In genomic region chr11:28619870-28620540, GRCh38 we compare ENCODE assay signal across 17 cellular contexts.
DNase-seq lines count a peak whose midpoint lies in the region; FAIRE-seq and TF ChIP-seq lines count a peak whose summit lies in the region.
"Had no signal": no experiment of that assay in that cellular context is flagged by ENCODE, and none has a peak within 500 bp of the region (broad histone marks: within the 10 kb centered on the region; RNA-seq: fewer than 3 reads in every experiment).

No MANE protein-coding gene starts in this region.

- H3K27me3 ChIP-seq in brain microvascular endothelial cell (replicated peaks) (no peaks in the 10 kb centered on the region), keratinocyte (ENCODE audit: control insufficient read depth, extremely low read depth, insufficient read depth, low read length) (no peaks in the 10 kb centered on the region), trophoblast cell (ENCODE audit: insufficient read depth, low read length) (no peaks in the 10 kb centered on the region)

- H4K91ac ChIP-seq in trophoblast cell (ENCODE audit: low read depth, low read length): no peak overlapping the region

- peak overlapping the region; percentile 61 for H3K4me3 Mint-ChIP-seq in Calu3 (ENCODE audit: low read depth, unreplicated experiment)
- H3K4me3 Mint-ChIP-seq in nephron progenitor cell: no peak overlapping the region
- H3K4me3 Mint-ChIP-seq: activated CD4-positive, alpha-beta T cell treated with anti-CD3 and anti-CD28 coated beads, Interleukin-2, amount 10 ng/mL, durations not matched to agents 7 days and 5 days; activated T-cell treated with anti-CD3 and anti-CD28 coated beads, Interleukin-2, amount 50 U/mL, for 72 hours; immature natural killer cell had no signal

- TF ChIP-seq CTCF in Calu3 (IDR thresholded peaks at IDR 0.05; ENCODE audit: unreplicated experiment) (no peak), LNCaP clone FGC (IDR thresholded peaks at IDR 0.05; ENCODE audit: control insufficient read depth, extremely low read depth, insufficient read depth) (no peak), brain microvascular endothelial cell (IDR thresholded peaks at IDR 0.05; ENCODE audit: low read depth, low read length, missing control alignments) (no peak), keratinocyte (optimal IDR thresholded peaks at IDR 0.05 in 1 of 3, IDR thresholded peaks at IDR 0.05 in 1 of 3, conservative IDR thresholded peaks at IDR 0.05 in 1 of 3; ENCODE audit: extremely low read depth in 1 of 3, insufficient read depth in 2 of 3, low read length in 3 of 3) (no peak), nephron progenitor cell (IDR thresholded peaks at IDR 0.05) (no peak)

- H3K4ac ChIP-seq in trophoblast cell (ENCODE audit: low read depth, low read length): no peak overlapping the region

- intact Hi-C loops in Calu3 (cut with micrococcal nuclease; ENCODE audit: unreplicated experiment): loop anchor here (5.0 kb wide), 2 partner anchors 82 to 137 kb away; no protein-coding TSS in a partner anchor

- H3K27ac ChIP-seq in brain microvascular endothelial cell: peak overlapping the region; percentile 45
- H3K27ac ChIP-seq in keratinocyte (ENCODE audit: control insufficient read depth, insufficient read depth, low read length): peak overlapping the region; percentile 42
- no peak overlapping the region for H3K27ac ChIP-seq in trophoblast cell (ENCODE audit: low read depth, low read length)

- dilution Hi-C loops in keratinocyte (cut with MboI; ENCODE audit: extremely low pct_ligation_motif_present, low sequenced_read_pairs): no loop called here

- WGBS in trophoblast cell (ENCODE audit: extremely low coverage, insufficient coverage, insufficient read length): no CpG with 5 or more reads among the region's 5 CpGs

- H3K9me3 Mint-ChIP-seq in Calu3 (ENCODE audit: low read depth, unreplicated experiment): no peaks in the 10 kb centered on the region
- H3K9me3 Mint-ChIP-seq in nephron progenitor cell: no peaks in the 10 kb centered on the region

- no peak overlapping the region for H4K8ac ChIP-seq in trophoblast cell (ENCODE audit: low read depth, low read length)

- peaks cover 54% of the 10 kb centered on the region for H3K4me1 Mint-ChIP-seq in Calu3 (ENCODE audit: low read depth, unreplicated experiment)
- H3K4me1 Mint-ChIP-seq in nephron progenitor cell: no peaks in the 10 kb centered on the region
- H3K4me1 Mint-ChIP-seq: activated CD4-positive, alpha-beta T cell treated with anti-CD3 and anti-CD28 coated beads, Interleukin-2, amount 10 ng/mL, durations not matched to agents 7 days and 5 days; immature natural killer cell had no signal

- H3K18ac ChIP-seq in trophoblast cell (ENCODE audit: low read length): no peak overlapping the region

- H3K4me3 ChIP-seq in LNCaP clone FGC (ENCODE audit: low read depth, low read length) (no peak overlapping the region), brain microvascular endothelial cell (ENCODE audit: low read depth, low read length) (no peak overlapping the region), keratinocyte (ENCODE audit: control insufficient read depth in 2 of 3, extremely low read depth in 1 of 3, insufficient read depth in 2 of 3, low read depth in 1 of 3, low read length in 3 of 3) (peak overlapping the region in 1 of 3 experiments; percentile 52), trophoblast cell (ENCODE audit: low read depth, low read length) (no peak overlapping the region)

- in situ Hi-C loops in brain microvascular endothelial cell (cut with HindIII; ENCODE audit: low pct_ligation_motif_present, low sequenced_read_pairs): no loop called here

- H3K23ac ChIP-seq in trophoblast cell (ENCODE audit: low read length): no peak overlapping the region

- H3K4me1 ChIP-seq in keratinocyte (ENCODE audit: control insufficient read depth, extremely low read depth, insufficient read depth, low read length) (peaks cover 31% of the 10 kb centered on the region), trophoblast cell (ENCODE audit: control insufficient read depth in 1 of 2, insufficient read depth in 2 of 2, low read length in 2 of 2) (no peaks in the 10 kb centered on the region)

- CTCF ChIA-PET in Calu3 (lab: Charles Lee): interaction anchor here (0.6 to 1.3 kb wide), 5 partner anchors 12 to 540 kb away, joined by 3 to 7 read pairs (median 4); no protein-coding TSS in a partner anchor

- BruUV-seq in Calu3 (replicated peaks; lab: Mats Ljungman, UMichigan): no TSS peak

- H3K27me3 Mint-ChIP-seq in Calu3 (ENCODE audit: unreplicated experiment) (no peaks in the 10 kb centered on the region), nephron progenitor cell (ENCODE audit: low read depth, poor library complexity) (no peaks in the 10 kb centered on the region)
- H3K27me3 Mint-ChIP-seq: activated CD4-positive, alpha-beta T cell treated with anti-CD3 and anti-CD28 coated beads, Interleukin-2, amount 10 ng/mL, durations not matched to agents 7 days and 5 days had no signal

- H3K79me2 ChIP-seq in keratinocyte (ENCODE audit: control insufficient read depth, insufficient read depth, low read length): no peaks in the 10 kb centered on the region
- no peaks in the 10 kb centered on the region for H3K79me2 ChIP-seq in trophoblast cell (ENCODE audit: control insufficient read depth, insufficient read depth, low read length, poor library complexity)

- H3K36me3 ChIP-seq in brain microvascular endothelial cell (replicated peaks) (no peaks in the 10 kb centered on the region), keratinocyte (ENCODE audit: control insufficient read depth in 2 of 2, extremely low read depth in 1 of 2, insufficient read depth in 2 of 2, low read length in 2 of 2) (no peaks in the 10 kb centered on the region), trophoblast cell (ENCODE audit: control insufficient read depth in 1 of 2, insufficient read depth in 2 of 2, low read length in 2 of 2) (no peaks in the 10 kb centered on the region)

- peak overlapping the region; percentile 35 for H2AFZ ChIP-seq in keratinocyte (ENCODE audit: control insufficient read depth, low read length)
- no peak overlapping the region for H2AFZ ChIP-seq in trophoblast cell (ENCODE audit: insufficient read depth, low read length, poor library complexity)

- H3K36me3 Mint-ChIP-seq in Calu3 (ENCODE audit: insufficient read depth, unreplicated experiment): no peaks in the 10 kb centered on the region
- no peaks in the 10 kb centered on the region for H3K36me3 Mint-ChIP-seq in nephron progenitor cell (ENCODE audit: low read depth)
- H3K36me3 Mint-ChIP-seq: immature natural killer cell had no signal

- H2BK5ac ChIP-seq in trophoblast cell (ENCODE audit: low read depth, low read length, poor library complexity): no peak overlapping the region

- H2BK120ac ChIP-seq in trophoblast cell (ENCODE audit: insufficient read depth, low read length, poor library complexity): no peak overlapping the region

- no peak overlapping the region for H3K9ac ChIP-seq in keratinocyte (ENCODE audit: control insufficient read depth, extremely low read depth, insufficient read depth, low read length)
- H3K9ac ChIP-seq in trophoblast cell (ENCODE audit: low read length): no peak overlapping the region

- H3K27ac Mint-ChIP-seq in Calu3 (ENCODE audit: unreplicated experiment) (peak overlapping the region; percentile 82), nephron progenitor cell (no peak overlapping the region)
- H3K27ac Mint-ChIP-seq: activated CD4-positive, alpha-beta T cell treated with anti-CD3 and anti-CD28 coated beads, Interleukin-2, amount 10 ng/mL, durations not matched to agents 7 days and 5 days; activated T-cell treated with anti-CD3 and anti-CD28 coated beads, Interleukin-2, amount 50 U/mL, for 72 hours; immature natural killer cell had no signal

- no peak overlapping the region for H2AK5ac ChIP-seq in trophoblast cell (ENCODE audit: low read length)

- H3K4me2 ChIP-seq in keratinocyte (ENCODE audit: control insufficient read depth, extremely low read depth, insufficient read depth, low read depth, low read length): peak overlapping the region; percentile 75
- H3K4me2 ChIP-seq in trophoblast cell (ENCODE audit: low read length): no peak overlapping the region

- no peaks in the 10 kb centered on the region for H3K9me3 ChIP-seq in keratinocyte (ENCODE audit: control insufficient read depth, low read depth, low read length)
- H3K9me3 ChIP-seq in trophoblast cell (ENCODE audit: insufficient read depth, low read depth, low read length): no peaks in the 10 kb centered on the region

- H2BK12ac ChIP-seq in trophoblast cell (ENCODE audit: low read length): no peak overlapping the region

- no peaks in the 10 kb centered on the region for H3K79me1 ChIP-seq in trophoblast cell (ENCODE audit: low read length)

- DNase-seq in Calu3: peak; percentile 11
- DNase-seq in LNCaP clone FGC (ENCODE audit: low read depth): peak; percentile 3
- peak; percentile 63 for DNase-seq in brain microvascular endothelial cell
- peak; percentile 45 for DNase-seq in keratinocyte (ENCODE audit: low read depth, low spot score)
- no peak for DNase-seq in nephron progenitor cell
- DNase-seq in NCI-H748 treated with DMSO at 0.1 percent for 48 hours (lab: John Stamatoyannopoulos, UW): no peak
- no peak for DNase-seq in trophoblast cell
- no peak for DNase-seq in cortex of kidney (lab: John Stamatoyannopoulos, UW)
- DNase-seq: activated CD4-positive, alpha-beta T cell treated with anti-CD3 and anti-CD28 coated beads, Interleukin-2, amount 10 ng/mL, durations not matched to agents 7 days and 5 days; activated T-cell treated with anti-CD3 and anti-CD28 coated beads, Interleukin-2, amount 50 U/mL, for 72 hours; immature natural killer cell; midbrain; NCI-H187 treated with DMSO at 0.1 percent for 48 hours; NCI-H82; SHP77 treated with DMSO at 0.1 percent for 48 hours; stimulated activated CD4-positive, alpha-beta T cell treated with anti-CD3 and anti-CD28 coated beads, Interleukin-12 subunit alpha, Interleukin-12 subunit beta, amount 100 ng/mL, for 4 hours; T1000 had no signal

- peak; percentile 59 for FAIRE-seq in keratinocyte (lab: Jason Lieb, UNC)

- H3K14ac ChIP-seq in trophoblast cell (ENCODE audit: low read length): no peak overlapping the region

- no peaks in the 10 kb centered on the region for H3K9me1 ChIP-seq in keratinocyte (ENCODE audit: control insufficient read depth, extremely low read depth, insufficient read depth, low read length)

- H4K12ac ChIP-seq in trophoblast cell (ENCODE audit: low read depth, low read length): no peak overlapping the region

- H4K20me1 ChIP-seq in keratinocyte (ENCODE audit: control insufficient read depth, extremely low read depth, insufficient read depth, low read length): no peaks in the 10 kb centered on the region

Comparison
In these comparisons a context has a peak if more than half of its experiments do, and no peak if none do; other contexts are left out.
1. DNase-seq: peak in Calu3 (single experiment), LNCaP clone FGC (single experiment), brain microvascular endothelial cell (single experiment) and keratinocyte (single experiment); none in nephron progenitor cell (single experiment), NCI-H748 treated with DMSO at 0.1 percent for 48 hours (single experiment), trophoblast cell (0 of 2) and cortex of kidney (single experiment).